ENCODE assay signal across 35 cellular contexts in genomic region chr11:68448604-68449011, GRCh38.
"Had no signal": no experiment of that assay in that cellular context is flagged by ENCODE, and none has a peak within 500 bp of the region (broad histone marks: within the 10 kb centered on the region; RNA-seq: fewer than 3 reads in every experiment).

No MANE protein-coding gene starts in this region.

- H3K4me3 ChIP-seq: Peyer's patch had no signal

- H3K27ac Mint-ChIP-seq: activated B cell treated with CpG ODN at 0.5 μM for 24 hours; activated CD4-positive, alpha-beta memory T cell treated with anti-CD3 and anti-CD28 coated beads for 36 hours; activated naive CD4-positive, alpha-beta T cell treated with anti-CD3 and anti-CD28 coated beads for 36 hours; activated naive CD8-positive, alpha-beta T cell; activated naive CD8-positive, alpha-beta T cell treated with anti-CD3 and anti-CD28 coated beads, Interleukin-2, amount 50 U/mL, for 24 hours; activated T-helper 1 cell treated with anti-CD3 and anti-CD28 coated beads, Interleukin-12 subunit alpha, Interleukin-12 subunit beta, Interleukin-2, Interleukin-4 antibody, amounts not matched to agents 30 ng/mL and 10 ng/mL and 1 ng/mL, durations not matched to agents 14 hours and 24 hours and 36 hours had no signal

- H3K4me3 Mint-ChIP-seq: activated B cell treated with CpG ODN at 0.5 μM for 24 hours; activated CD4-positive, alpha-beta memory T cell treated with anti-CD3 and anti-CD28 coated beads for 36 hours; activated naive CD4-positive, alpha-beta T cell treated with anti-CD3 and anti-CD28 coated beads for 36 hours; activated naive CD8-positive, alpha-beta T cell; activated naive CD8-positive, alpha-beta T cell treated with anti-CD3 and anti-CD28 coated beads, Interleukin-2, amount 50 U/mL, for 24 hours; activated T-cell treated with anti-CD3 and anti-CD28 coated beads, Interleukin-2, amount 50 U/mL, for 4 hours; activated T-helper 1 cell treated with anti-CD3 and anti-CD28 coated beads, Interleukin-12 subunit alpha, Interleukin-12 subunit beta, Interleukin-2, Interleukin-4 antibody, amounts not matched to agents 30 ng/mL and 10 ng/mL and 1 ng/mL, durations not matched to agents 14 hours and 24 hours and 36 hours had no signal

- H3K27me3 Mint-ChIP-seq: activated B cell treated with CpG ODN at 0.5 μM for 24 hours; activated CD4-positive, alpha-beta memory T cell treated with anti-CD3 and anti-CD28 coated beads for 36 hours; activated naive CD8-positive, alpha-beta T cell; activated naive CD8-positive, alpha-beta T cell treated with anti-CD3 and anti-CD28 coated beads, Interleukin-2, amount 50 U/mL, for 24 hours had no signal

- DNase-seq: activated B cell treated with CpG ODN at 0.5 μM for 24 hours; activated CD4-positive, alpha-beta memory T cell treated with anti-CD3 and anti-CD28 coated beads for 36 hours; activated CD4-positive, alpha-beta T cell treated with anti-CD3 and anti-CD28 coated beads for 4 hours; activated CD4-positive, alpha-beta T cell treated with anti-CD3 and anti-CD28 coated beads, Interleukin-2, amount 50 U/mL, for 1 hour; activated CD4-positive, CD25-positive, alpha-beta regulatory T cell treated with anti-CD3 and anti-CD28 coated beads, Interleukin-2, amount 50 U/mL, for 72 hours; activated CD8-positive, alpha-beta memory T cell treated with anti-CD3 and anti-CD28 coated beads, Interleukin-2, amount 50 U/mL, for 4 hours; activated gamma-delta T cell treated with Interleukin-2 at 50 U/mL for 16 hours; activated naive CD4-positive, alpha-beta T cell treated with anti-CD3 and anti-CD28 coated beads for 36 hours; activated naive CD8-positive, alpha-beta T cell treated with anti-CD3 and anti-CD28 coated beads, Interleukin-2, amount 50 U/mL, for 24 hours; activated T-cell treated with anti-CD3 and anti-CD28 coated beads for 4 hours; activated T-cell treated with anti-CD3 and anti-CD28 coated beads, Interleukin-2, amount 50 U/mL, for 4 hours; anterior cingulate cortex; brain microvascular endothelial cell; IMR-90; Karpas-422; KBM-7; NCI-H1105 treated with DMSO at 0.1 percent for 48 hours; NCI-H1436; NCI-H1694; NCI-H1930; NCI-H2081 treated with DMSO at 0.1 percent for 48 hours; NCI-H226; NCI-H524 treated with DMSO at 0.1 percent for 48 hours; NK-92 treated with Interleukin-12 subunit alpha and Interleukin-12 subunit beta, amount 100 ng/mL, for 24 hours; PC-3; RPMI8226; SIG-M5; T-helper 1 cell; T-helper 2 cell; T-helper 9 cell had no signal

- H3K27me3 ChIP-seq: brain microvascular endothelial cell, Peyer's patch had no signal

- H3K9me3 ChIP-seq: Peyer's patch had no signal

- H3K9me3 Mint-ChIP-seq: activated B cell treated with CpG ODN at 0.5 μM for 24 hours; activated CD4-positive, alpha-beta memory T cell treated with anti-CD3 and anti-CD28 coated beads for 36 hours; activated naive CD8-positive, alpha-beta T cell treated with anti-CD3 and anti-CD28 coated beads, Interleukin-2, amount 50 U/mL, for 24 hours; activated T-cell treated with anti-CD3 and anti-CD28 coated beads, Interleukin-2, amount 50 U/mL, for 4 hours; activated T-helper 1 cell treated with anti-CD3 and anti-CD28 coated beads, Interleukin-12 subunit alpha, Interleukin-12 subunit beta, Interleukin-2, Interleukin-4 antibody, amounts not matched to agents 30 ng/mL and 10 ng/mL and 1 ng/mL, durations not matched to agents 14 hours and 24 hours and 36 hours had no signal

- ATAC-seq: activated naive CD8-positive, alpha-beta T cell treated with anti-CD3 and anti-CD28 coated beads, Interleukin-2, amount 50 U/mL, for 24 hours; activated T-cell treated with anti-CD3 and anti-CD28 coated beads, Interleukin-2, amount 50 U/mL, for 4 hours; PC-3; SK-N-SH treated with all-trans-retinoic acid at 6 μM for 48 hours had no signal

- H3K36me3 Mint-ChIP-seq: activated CD4-positive, alpha-beta memory T cell treated with anti-CD3 and anti-CD28 coated beads for 36 hours had no signal

- H3K27ac ChIP-seq: brain microvascular endothelial cell, Peyer's patch, VCaP had no signal
